In genomic region chr19:46714523-46715106, GRCh38 we compare ENCODE assay signal across 8 cellular contexts. TPM values are rescaled to one million over a fixed set of nuclear protein-coding genes. Genes with fewer than 3 reads are reported as not detected.
DNase-seq lines count a peak whose midpoint lies in the region; ATAC-seq, FAIRE-seq and TF ChIP-seq lines count a peak whose summit lies in the region.

No MANE protein-coding gene starts in this region.

- peak overlapping the region; percentile 87 to 89 for H3K27ac ChIP-seq in ascending aorta

- H3K36me3 ChIP-seq in NT2/D1 (ENCODE audit: insufficient read depth, insufficient read length, low read length) = peaks cover 24% of the 10 kb centered on the region
- H3K36me3 ChIP-seq in ascending aorta = peaks cover 4 to 9% of the 10 kb centered on the region in 2 donors

- H3K4me1 ChIP-seq in NT2/D1 (ENCODE audit: insufficient read depth, insufficient read length) (peaks cover 2% of the 10 kb centered on the region), ascending aorta (peaks cover 5 to 18% of the 10 kb centered on the region in 2 donors)

- intact Hi-C loops in ascending aorta (cut with DNase I) = no loop called here

- no peaks in the 10 kb centered on the region for H3K9me3 ChIP-seq in NT2/D1 (ENCODE audit: insufficient read depth, low read length)
- H3K9me3 ChIP-seq in ascending aorta = no peaks in the 10 kb centered on the region

- H3K27ac Mint-ChIP-seq in stimulated activated naive B cell treated with anti-CD40 and anti-IgM and Interleukin-4, amounts not matched to agents 10 μg/mL and 1 μg/mL and 100 μg/mL, for 72 hours = peak overlapping the region; percentile 94

- H3K4me3 Mint-ChIP-seq in stimulated activated naive B cell treated with anti-CD40 and anti-IgM and Interleukin-4, amounts not matched to agents 10 μg/mL and 1 μg/mL and 100 μg/mL, for 72 hours = peak overlapping the region; percentile 91 to 95

- no peaks in the 10 kb centered on the region for H3K9me3 Mint-ChIP-seq in stimulated activated naive B cell treated with anti-CD40 and anti-IgM and Interleukin-4, amounts not matched to agents 10 μg/mL and 1 μg/mL and 100 μg/mL, for 72 hours

- TF ChIP-seq POLR2A in GM12891 (IDR thresholded peaks at IDR 0.05; ENCODE audit: low read depth, low read length) = no peak

- peak; percentile 55 for ATAC-seq in left lobe of liver
- peak in 1 of 2 donors; percentile 11 for ATAC-seq in stimulated activated naive B cell treated with anti-CD40 and anti-IgM and Interleukin-4, amounts not matched to agents 10 μg/mL and 1 μg/mL and 100 μg/mL, for 72 hours (replicated peaks)

- FAIRE-seq in GM12891 (lab: Jason Lieb, UNC) = peak; percentile 76

- DNase-seq in GM12891 (ENCODE audit: insufficient read length, low spot score) (peak; percentile 84), NT2/D1 (ENCODE audit: low read depth, low spot score) (no peak), ascending aorta (ENCODE audit: low spot score in 2 of 2) (no peak), left lobe of liver (ENCODE audit: low spot score) (peak; percentile 51), NCI-H1105 treated with DMSO at 0.1 percent for 48 hours (lab: John Stamatoyannopoulos, UW) (no peak), NCI-H128 (lab: John Stamatoyannopoulos, UW; ENCODE audit: unreplicated experiment) (no peak), islet precursor cell (no peak)
- no peak for DNase-seq in stimulated activated naive B cell treated with anti-CD40 and anti-IgM and Interleukin-4, amounts not matched to agents 10 μg/mL and 1 μg/mL and 100 μg/mL, for 72 hours

- H3K27me3 Mint-ChIP-seq in stimulated activated naive B cell treated with anti-CD40 and anti-IgM and Interleukin-4, amounts not matched to agents 10 μg/mL and 1 μg/mL and 100 μg/mL, for 72 hours = no peaks in the 10 kb centered on the region

- H3K4me3 ChIP-seq in NT2/D1 (ENCODE audit: insufficient read length, low read depth) = no peak overlapping the region
- peak overlapping the region; percentile 76 to 82 for H3K4me3 ChIP-seq in ascending aorta

- H3K27me3 ChIP-seq in NT2/D1 (ENCODE audit: insufficient read depth, insufficient read length) (no peaks in the 10 kb centered on the region), ascending aorta (no peaks in the 10 kb centered on the region)

- H3K4me1 Mint-ChIP-seq in stimulated activated naive B cell treated with anti-CD40 and anti-IgM and Interleukin-4, amounts not matched to agents 10 μg/mL and 1 μg/mL and 100 μg/mL, for 72 hours = peaks cover 27 to 59% of the 10 kb centered on the region in 2 donors

- TF ChIP-seq CTCF in ascending aorta (IDR thresholded peaks at IDR 0.05) = no peak

- peak overlapping the region; percentile 64 for H3K9ac ChIP-seq in NT2/D1 (ENCODE audit: insufficient read length, low read depth)

- H3K36me3 Mint-ChIP-seq in stimulated activated naive B cell treated with anti-CD40 and anti-IgM and Interleukin-4, amounts not matched to agents 10 μg/mL and 1 μg/mL and 100 μg/mL, for 72 hours = peaks cover 28 to 52% of the 10 kb centered on the region in 2 donors

TF ChIP-seq in GM12891, 5 proteins besides CTCF, POLR2A, EP300 and RAD21:
- TF ChIP-seq POU2F2 (IDR thresholded peaks at IDR 0.05; ENCODE audit: low read depth, low read length) (no peak), POLR2AphosphoS5 (IDR thresholded peaks at IDR 0.05; ENCODE audit: low read depth, low read length) (no peak), SPI1 (IDR thresholded peaks at IDR 0.05; ENCODE audit: low read depth, low read length) (peak; percentile 52; the same call in 1 of the 2 replicates)

RNA-seq across cellular contexts. Expression of gene PRKD2, which starts 2.3 kb away (rescaled TPM):
- polyA plus RNA-seq in GM12891 (2012; ENCODE audit: low read depth, missing spikeins) = 48.0 TPM
- total RNA-seq in ascending aorta (101 TPM), left lobe of liver (13.7 TPM)

RNA-seq across cellular contexts. Expression of gene FKRP, which starts 31.2 kb away (rescaled TPM):
- 7.9 TPM for polyA plus RNA-seq in GM12891 (2012; ENCODE audit: low read depth, missing spikeins)
- 11.8 TPM for total RNA-seq in ascending aorta
- total RNA-seq in left lobe of liver = 6.6 TPM

RNA-seq across cellular contexts. Expression of gene STRN4, which starts 31.6 kb away (rescaled TPM):
- polyA plus RNA-seq in GM12891 (2012; ENCODE audit: low read depth, missing spikeins) = 27.3 TPM
- total RNA-seq in ascending aorta (151 TPM), left lobe of liver (24.1 TPM)

RNA-seq across cellular contexts. Expression of gene DACT3, which starts 53.6 kb away (rescaled TPM):
- polyA plus RNA-seq in GM12891 (2012; ENCODE audit: low read depth, missing spikeins) = 1.7 TPM
- total RNA-seq in ascending aorta (104 TPM), left lobe of liver (1.2 TPM)

Comparison
In these comparisons a context has a peak if more than half of its experiments do, and no peak if none do; other contexts are left out.
1. DNase-seq: peak in GM12891 (single experiment) and left lobe of liver (single experiment); none in NT2/D1 (single experiment), ascending aorta (0 of 2), stimulated activated naive B cell treated with anti-CD40 and anti-IgM and Interleukin-4, amounts not matched to agents 10 μg/mL and 1 μg/mL and 100 μg/mL, for 72 hours (single experiment), NCI-H1105 treated with DMSO at 0.1 percent for 48 hours (single experiment), NCI-H128 (single experiment) and islet precursor cell (single experiment).